Comparison of ENCODE assay signal across 18 cellular contexts in genomic region chr7:100590077-100590737, GRCh38. TPM values are rescaled to one million over a fixed set of nuclear protein-coding genes. Genes with fewer than 3 reads are reported as not detected.
DNase-seq lines count a peak whose midpoint lies in the region; ATAC-seq and TF ChIP-seq lines count a peak whose summit lies in the region.
"Had no signal": no experiment of that assay in that cellular context is flagged by ENCODE, and none has a peak within 500 bp of the region (broad histone marks: within the 10 kb centered on the region; RNA-seq: fewer than 3 reads in every experiment).

No MANE protein-coding gene starts in this region.

- DNase-seq in Right ventricle myocardium superior (peak; percentile 68), left cardiac atrium (no peak), fibroblast of pulmonary artery (ENCODE audit: low read depth) (peak; percentile 28), nephron progenitor cell (no peak), vagina (ENCODE audit: extremely low spot score in 2 of 2) (no peak), SK-N-SH (no peak)
- no peak for DNase-seq in activated CD8-positive, alpha-beta T cell treated with anti-CD3 and anti-CD28 coated beads, Interleukin-2, amount 10 ng/mL, durations not matched to agents 7 days and 5 days
- DNase-seq: activated CD4-positive, alpha-beta T cell treated with anti-CD3 and anti-CD28 coated beads, Interleukin-2, amount 50 U/mL, for 1 hour; activated T-cell treated with anti-CD3 and anti-CD28 coated beads, Interleukin-2, amount 50 U/mL, for 4 hours; cerebellar nuclear complex; DMS79; kidney glomerular epithelial cell; NCI-H345; SJCRH30; testis had no signal

- H3K9me3 ChIP-seq in vagina (no peaks in the 10 kb centered on the region), SK-N-SH (no peaks in the 10 kb centered on the region)
- H3K9me3 ChIP-seq: SJCRH30, testis had no signal

- TF ChIP-seq EP300 in SK-N-SH (IDR thresholded peaks at IDR 0.05; ENCODE audit: borderline replicate concordance in 1 of 2, low read depth in 1 of 2, low read length in 1 of 2): no peak

- H3K36me3 Mint-ChIP-seq in nephron progenitor cell (ENCODE audit: low read depth): peaks cover 17% of the 10 kb centered on the region
- H3K36me3 Mint-ChIP-seq in activated CD8-positive, alpha-beta T cell treated with anti-CD3 and anti-CD28 coated beads, Interleukin-2, amount 10 ng/mL, durations not matched to agents 7 days and 5 days (ENCODE audit: low read depth): peaks cover 3% of the 10 kb centered on the region

- no peak overlapping the region for H2AFZ ChIP-seq in SK-N-SH (ENCODE audit: low read depth)

- no peak overlapping the region for H3K4me2 ChIP-seq in SK-N-SH

- CTCF ChIA-PET in activated CD8-positive, alpha-beta T cell treated with anti-CD3 and anti-CD28 coated beads, Interleukin-2, amount 10 ng/mL, durations not matched to agents 7 days and 5 days (lab: Charles Lee): interaction anchor here (1.1 to 7.9 kb wide), 2 partner anchors 26 to 30 kb away, joined by 4 to 57 read pairs; no protein-coding TSS in a partner anchor
- CTCF ChIA-PET in SK-N-SH (lab: Yijun Ruan, JAX): interaction anchor here (0.9 to 11.9 kb wide), 11 partner anchors 13 to 124 kb away, joined by 3 to 149 read pairs (median 6); partner anchors contain the start of gene POP7

- H3K27me3 ChIP-seq in vagina: no peaks in the 10 kb centered on the region
- no peaks in the 10 kb centered on the region for H3K27me3 ChIP-seq in SK-N-SH (ENCODE audit: insufficient read depth)
- H3K27me3 ChIP-seq: SJCRH30, testis had no signal

- peaks cover 7% of the 10 kb centered on the region for H3F3A ChIP-seq in SK-N-SH (replicated peaks; ENCODE audit: insufficient read depth)

- H3K4me1 Mint-ChIP-seq in nephron progenitor cell: peaks cover 69% of the 10 kb centered on the region
- H3K4me1 Mint-ChIP-seq in activated CD8-positive, alpha-beta T cell treated with anti-CD3 and anti-CD28 coated beads, Interleukin-2, amount 10 ng/mL, durations not matched to agents 7 days and 5 days (ENCODE audit: low read depth): peaks cover 8% of the 10 kb centered on the region

- POLR2A ChIA-PET in activated CD8-positive, alpha-beta T cell treated with anti-CD3 and anti-CD28 coated beads, Interleukin-2, amount 10 ng/mL, durations not matched to agents 7 days and 5 days (lab: Charles Lee): interaction anchor here (1.0 to 1.3 kb wide), 2 partner anchors 22 to 36 kb away, joined by 3 to 4 read pairs; partner anchors contain the start of gene MOSPD3
- POLR2A ChIA-PET in SK-N-SH (lab: Yijun Ruan, JAX): interaction anchor here (2.6 kb wide), 1 partner anchor 13 kb away, joined by 16 read pairs; the partner anchor contains the start of gene PCOLCE

- peaks cover 10% of the 10 kb centered on the region for H3K9me3 Mint-ChIP-seq in nephron progenitor cell
- no peaks in the 10 kb centered on the region for H3K9me3 Mint-ChIP-seq in activated CD8-positive, alpha-beta T cell treated with anti-CD3 and anti-CD28 coated beads, Interleukin-2, amount 10 ng/mL, durations not matched to agents 7 days and 5 days (ENCODE audit: insufficient read depth)
- H3K9me3 Mint-ChIP-seq: activated T-cell treated with anti-CD3 and anti-CD28 coated beads, Interleukin-2, amount 50 U/mL, for 4 hours had no signal

- H3K4me1 ChIP-seq in vagina (peaks cover 22% of the 10 kb centered on the region), SK-N-SH (ENCODE audit: control insufficient read depth in 1 of 2, insufficient read depth in 2 of 2, low read depth in 1 of 2, low read length in 1 of 2) (peaks cover 0 to 3% of the 10 kb centered on the region in 2 experiments; a peak in 1 of 4 replicates)
- H3K4me1 ChIP-seq: SJCRH30 had no signal

- H3K9me2 ChIP-seq in SK-N-SH: no peaks in the 10 kb centered on the region

- WGBS in SK-N-SH (ENCODE audit: low lambda C conversion rate): 91% methylated on average over 20 of the region's 20 CpGs

- TF ChIP-seq RAD21 in SK-N-SH (IDR thresholded peaks at IDR 0.05; ENCODE audit: low read length): no peak

- TF ChIP-seq POLR2A in vagina (IDR thresholded peaks at IDR 0.05): no peak

- H3K27me3 Mint-ChIP-seq in nephron progenitor cell (ENCODE audit: low read depth, poor library complexity): peaks cover 3% of the 10 kb centered on the region
- peaks cover 10% of the 10 kb centered on the region for H3K27me3 Mint-ChIP-seq in activated CD8-positive, alpha-beta T cell treated with anti-CD3 and anti-CD28 coated beads, Interleukin-2, amount 10 ng/mL, durations not matched to agents 7 days and 5 days (ENCODE audit: low read depth)

- peaks cover 4% of the 10 kb centered on the region for H4K20me1 ChIP-seq in SK-N-SH (ENCODE audit: insufficient read depth)

- no peaks in the 10 kb centered on the region for H3K36me3 ChIP-seq in vagina
- no peaks in the 10 kb centered on the region for H3K36me3 ChIP-seq in SK-N-SH (replicated peaks in 1 of 2; ENCODE audit: control insufficient read depth in 1 of 2, insufficient read depth in 2 of 2, low read length in 1 of 2)
- H3K36me3 ChIP-seq: SJCRH30 had no signal

- H3K27ac ChIP-seq in vagina (peak overlapping the region; percentile 54), SK-N-SH (ENCODE audit: low read depth in 2 of 2, low read length in 1 of 2) (no peak overlapping the region)
- H3K27ac ChIP-seq: SJCRH30 had no signal

- H3K4me3 Mint-ChIP-seq in nephron progenitor cell: peak overlapping the region; percentile 49
- H3K4me3 Mint-ChIP-seq in activated CD8-positive, alpha-beta T cell treated with anti-CD3 and anti-CD28 coated beads, Interleukin-2, amount 10 ng/mL, durations not matched to agents 7 days and 5 days: no peak overlapping the region
- H3K4me3 Mint-ChIP-seq: activated T-cell treated with anti-CD3 and anti-CD28 coated beads, Interleukin-2, amount 50 U/mL, for 4 hours had no signal

- TF ChIP-seq CTCF in fibroblast of pulmonary artery (IDR thresholded peaks at IDR 0.05; ENCODE audit: low read length, missing control alignments): no peak
- no peak for TF ChIP-seq CTCF in nephron progenitor cell (IDR thresholded peaks at IDR 0.05)
- no peak for TF ChIP-seq CTCF in vagina (IDR thresholded peaks at IDR 0.05)
- TF ChIP-seq CTCF in SK-N-SH (IDR thresholded peaks at IDR 0.05): no peak

- H3K4me3 ChIP-seq in fibroblast of pulmonary artery (replicated peaks; ENCODE audit: low read depth, low read length) (peak overlapping the region; percentile 19), vagina (peak overlapping the region in 1 of 2 donors; percentile 16), SK-N-SH (ENCODE audit: low read depth in 2 of 2, low read length in 1 of 2) (no peak overlapping the region)
- H3K4me3 ChIP-seq: SJCRH30 had no signal

- peaks cover 7% of the 10 kb centered on the region for H3K79me2 ChIP-seq in SK-N-SH (ENCODE audit: insufficient read depth)

- intact Hi-C loops in Right ventricle myocardium superior (cut with DNase I) (no loop called here), left cardiac atrium (cut with DNase I) (no loop called here), vagina (cut with DNase I) (no loop called here)

- peak overlapping the region; percentile 98 for H3K27ac Mint-ChIP-seq in nephron progenitor cell
- H3K27ac Mint-ChIP-seq in activated CD8-positive, alpha-beta T cell treated with anti-CD3 and anti-CD28 coated beads, Interleukin-2, amount 10 ng/mL, durations not matched to agents 7 days and 5 days: no peak overlapping the region

- H3K9ac ChIP-seq in SK-N-SH: no peak overlapping the region

- no peak for ATAC-seq in Right ventricle myocardium superior (ENCODE audit: poor library complexity)
- no peak for ATAC-seq in left cardiac atrium
- ATAC-seq in HG03460 (IDR thresholded peaks at IDR 0.05; ENCODE audit: unreplicated experiment): no peak
- no peak for ATAC-seq in activated CD8-positive, alpha-beta T cell treated with anti-CD3 and anti-CD28 coated beads, Interleukin-2, amount 10 ng/mL, durations not matched to agents 7 days and 5 days
- ATAC-seq: activated T-cell treated with anti-CD3 and anti-CD28 coated beads, Interleukin-2, amount 50 U/mL, for 4 hours had no signal

TF ChIP-seq in SK-N-SH, 30 proteins besides CTCF, POLR2A, EP300 and RAD21 (continues in another document):
- TF ChIP-seq ELF1 (IDR thresholded peaks at IDR 0.05): no peak

RNA-seq across cellular contexts. Expression of gene FBXO24, which starts 4.1 kb away (rescaled TPM):
- total RNA-seq in Right ventricle myocardium superior (0.35 TPM), left cardiac atrium (under 1 TPM; 0.31 to 0.62 TPM), vagina (0.98 TPM)
- total RNA-seq in activated CD8-positive, alpha-beta T cell treated with anti-CD3 and anti-CD28 coated beads, Interleukin-2, amount 10 ng/mL, durations not matched to agents 7 days and 5 days: under 1 TPM; 0.37 to 0.45 TPM
- polyA plus RNA-seq in SK-N-SH (2012; rRNA removed): 0.71 and 0.94 TPM in 2 replicates
- polyA plus RNA-seq in SK-N-SH (2012; cell fraction: cytosol; rRNA removed): 0.52 and 0.54 TPM in 2 replicates
- 3.3 and 3.7 TPM in 2 replicates for polyA plus RNA-seq in SK-N-SH (2012; cell fraction: nucleus; rRNA removed)
- total RNA-seq: A172, glomerular endothelial cell, SJCRH30 had no signal

RNA-seq across cellular contexts. Expression of gene LRCH4, which starts 4.3 kb away (rescaled TPM):
- total RNA-seq in Right ventricle myocardium superior: 22.8 TPM
- total RNA-seq in left cardiac atrium: 10 to 100 TPM; 28.2 to 32.6 TPM
- 72.2 TPM for total RNA-seq in vagina
- 100 to 1,000 TPM; 191 to 193 TPM for total RNA-seq in activated CD8-positive, alpha-beta T cell treated with anti-CD3 and anti-CD28 coated beads, Interleukin-2, amount 10 ng/mL, durations not matched to agents 7 days and 5 days
- 24.2 and 29.8 TPM in 2 replicates for polyA plus RNA-seq in SK-N-SH (2012; rRNA removed)
- 6.4 and 8.9 TPM in 2 replicates for polyA plus RNA-seq in SK-N-SH (2012; cell fraction: cytosol; rRNA removed)
- 189 and 213 TPM in 2 replicates for polyA plus RNA-seq in SK-N-SH (2012; cell fraction: nucleus; rRNA removed)

RNA-seq across cellular contexts. Expression of gene PCOLCE, which starts 12.0 kb away (rescaled TPM):
- 42.2 TPM for total RNA-seq in Right ventricle myocardium superior
- 10 to 100 TPM; 51.8 to 96.5 TPM for total RNA-seq in left cardiac atrium
- total RNA-seq in vagina: 85.4 TPM
- 10 to 100 TPM; 17.0 to 17.6 TPM for total RNA-seq in activated CD8-positive, alpha-beta T cell treated with anti-CD3 and anti-CD28 coated beads, Interleukin-2, amount 10 ng/mL, durations not matched to agents 7 days and 5 days
- 190 and 448 TPM in 2 replicates for polyA plus RNA-seq in SK-N-SH (2012; rRNA removed)
- polyA plus RNA-seq in SK-N-SH (2012; cell fraction: cytosol; rRNA removed): 153 and 201 TPM in 2 replicates
- 1,146 and 1,459 TPM in 2 replicates for polyA plus RNA-seq in SK-N-SH (2012; cell fraction: nucleus; rRNA removed)

RNA-seq across cellular contexts. Expression of gene SAP25, which starts 16.5 kb away (rescaled TPM):
- total RNA-seq in Right ventricle myocardium superior: 0.54 TPM
- 1 to 10 TPM in 1 of 2 donors, under 1 TPM in 1; 0.58 to 1.5 TPM for total RNA-seq in left cardiac atrium
- total RNA-seq in vagina: 2.9 TPM
- 10 to 100 TPM; 29.8 to 30.0 TPM for total RNA-seq in activated CD8-positive, alpha-beta T cell treated with anti-CD3 and anti-CD28 coated beads, Interleukin-2, amount 10 ng/mL, durations not matched to agents 7 days and 5 days
- 1.0 and 1.2 TPM in 2 replicates for polyA plus RNA-seq in SK-N-SH (2012; rRNA removed)
- polyA plus RNA-seq in SK-N-SH (2012; cell fraction: cytosol; rRNA removed): 0.18 TPM in 1 of 2 replicates, not detected in the other
- 8.7 and 22.8 TPM in 2 replicates for polyA plus RNA-seq in SK-N-SH (2012; cell fraction: nucleus; rRNA removed)

RNA-seq across cellular contexts. Expression of gene MOSPD3, which starts 22.1 kb away (rescaled TPM):
- total RNA-seq in Right ventricle myocardium superior: 9.3 TPM
- 10 to 100 TPM; 11.0 to 13.3 TPM for total RNA-seq in left cardiac atrium
- total RNA-seq in vagina: 11.8 TPM
- total RNA-seq in activated CD8-positive, alpha-beta T cell treated with anti-CD3 and anti-CD28 coated beads, Interleukin-2, amount 10 ng/mL, durations not matched to agents 7 days and 5 days: 10 to 100 TPM; 42.1 to 43.5 TPM
- 30.0 and 61.7 TPM in 2 replicates for polyA plus RNA-seq in SK-N-SH (2012; rRNA removed)
- 23.2 and 36.6 TPM in 2 replicates for polyA plus RNA-seq in SK-N-SH (2012; cell fraction: cytosol; rRNA removed)
- polyA plus RNA-seq in SK-N-SH (2012; cell fraction: nucleus; rRNA removed): 81.3 and 91.3 TPM in 2 replicates

Comparison
In these comparisons a context has a peak if more than half of its experiments do, and no peak if none do; other contexts are left out.
1. DNase-seq: peak in Right ventricle myocardium superior (single experiment) and fibroblast of pulmonary artery (single experiment); none in left cardiac atrium (single experiment), nephron progenitor cell (single experiment), vagina (0 of 2), activated CD8-positive, alpha-beta T cell treated with anti-CD3 and anti-CD28 coated beads, Interleukin-2, amount 10 ng/mL, durations not matched to agents 7 days and 5 days (single experiment) and SK-N-SH (single experiment).